Comparison of ENCODE assay signal across 16 cellular contexts in genomic region chr9:134181648-134182034, GRCh38. TPM values are rescaled to one million over a fixed set of nuclear protein-coding genes. Genes with fewer than 3 reads are reported as not detected.
DNase-seq lines count a peak whose midpoint lies in the region; ATAC-seq and TF ChIP-seq lines count a peak whose summit lies in the region.
"Had no signal": no experiment of that assay in that cellular context is flagged by ENCODE, and none has a peak within 500 bp of the region (broad histone marks: within the 10 kb centered on the region; RNA-seq: fewer than 3 reads in every experiment).

No MANE protein-coding gene starts in this region.

- H3K9me3 ChIP-seq in OCI-LY3 (ENCODE audit: insufficient read depth, low read length): no peaks in the 10 kb centered on the region
- H3K9me3 ChIP-seq in right cardiac atrium (ENCODE audit: control insufficient read depth, low read length): no peaks in the 10 kb centered on the region

- peak; percentile 1 for DNase-seq in activated naive CD4-positive, alpha-beta T cell treated with anti-CD3 and anti-CD28 coated beads, Interleukin-2, amount 50 U/mL, for 16 hours
- DNase-seq in activated naive CD4-positive, alpha-beta T cell treated with anti-CD3 and anti-CD28 coated beads for 36 hours: no peak
- DNase-seq in right cardiac atrium (peak in 2 of 3 donors; percentile 31 to 42), HuH-7 (ENCODE audit: low spot score) (no peak)
- no peak for DNase-seq in stimulated activated naive CD8-positive, alpha-beta T cell treated with anti-CD3 and anti-CD28 coated beads, Interleukin-15, amount 100 ng/mL, for 72 hours
- DNase-seq: anterior cingulate cortex; dermis blood vessel endothelial cell; H9; NCI-H1105 treated with DMSO at 0.1 percent for 48 hours; NCI-H2227 treated with DMSO at 0.1 percent for 48 hours; stimulated activated CD4-positive, alpha-beta T cell treated with anti-CD3 and anti-CD28 coated beads, Interleukin-4, amount 100 ng/mL, for 4 hours had no signal

- no peaks in the 10 kb centered on the region for H3K9me3 Mint-ChIP-seq in activated naive CD4-positive, alpha-beta T cell treated with anti-CD3 and anti-CD28 coated beads for 36 hours
- peaks cover 8 to 11% of the 10 kb centered on the region in 2 donors for H3K9me3 Mint-ChIP-seq in stimulated activated naive CD8-positive, alpha-beta T cell treated with anti-CD3 and anti-CD28 coated beads, Interleukin-15, amount 100 ng/mL, for 72 hours

- H3K36me3 ChIP-seq in OCI-LY3 (replicated peaks; ENCODE audit: low read depth, low read length): no peaks in the 10 kb centered on the region

- intact Hi-C loops in activated naive CD4-positive, alpha-beta T cell treated with anti-CD3 and anti-CD28 coated beads for 36 hours (cut with micrococcal nuclease): no loop called here
- intact Hi-C loops in right cardiac atrium (cut with DNase I): no loop called here

- ATAC-seq in right cardiac atrium (no peak), esophagus mucosa (no peak), HG02642 (IDR thresholded peaks at IDR 0.05; ENCODE audit: poor library complexity, unreplicated experiment) (no peak)
- ATAC-seq in stimulated activated naive CD8-positive, alpha-beta T cell treated with anti-CD3 and anti-CD28 coated beads, Interleukin-15, amount 100 ng/mL, for 72 hours: peak; percentile 27

- H3K4me2 ChIP-seq in OCI-LY3 (ENCODE audit: low read length): peak overlapping the region; percentile 12

- H3K4me3 ChIP-seq in OCI-LY3 (ENCODE audit: low read length) (no peak overlapping the region), right cardiac atrium (ENCODE audit: low read length) (no peak overlapping the region)
- H3K4me3 ChIP-seq: SK-N-MC had no signal

- TF ChIP-seq CTCF in OCI-LY3 (IDR thresholded peaks at IDR 0.05; ENCODE audit: low read depth, low read length): no peak

- H4K20me1 ChIP-seq in OCI-LY3 (ENCODE audit: insufficient read depth, low read length): no peaks in the 10 kb centered on the region

- no peak overlapping the region for H2AFZ ChIP-seq in OCI-LY3 (ENCODE audit: low read depth, low read length)

- no peaks in the 10 kb centered on the region for H3K36me3 Mint-ChIP-seq in activated naive CD4-positive, alpha-beta T cell treated with anti-CD3 and anti-CD28 coated beads for 36 hours (ENCODE audit: low read depth)

- H3K4me1 Mint-ChIP-seq in activated naive CD4-positive, alpha-beta T cell treated with anti-CD3 and anti-CD28 coated beads for 36 hours (ENCODE audit: low read depth): peaks cover 11% of the 10 kb centered on the region
- H3K4me1 Mint-ChIP-seq in stimulated activated naive CD8-positive, alpha-beta T cell treated with anti-CD3 and anti-CD28 coated beads, Interleukin-15, amount 100 ng/mL, for 72 hours: peaks cover 47% of the 10 kb centered on the region

- peaks cover 3% of the 10 kb centered on the region for H3K27me3 Mint-ChIP-seq in activated naive CD4-positive, alpha-beta T cell treated with anti-CD3 and anti-CD28 coated beads for 36 hours (ENCODE audit: low read depth)
- H3K27me3 Mint-ChIP-seq in stimulated activated naive CD8-positive, alpha-beta T cell treated with anti-CD3 and anti-CD28 coated beads, Interleukin-15, amount 100 ng/mL, for 72 hours: peaks cover 35% of the 10 kb centered on the region

- peak overlapping the region; percentile 16; the same call in 1 of the 2 replicates for H3K9ac ChIP-seq in OCI-LY3 (ENCODE audit: low read length)

- CTCF ChIA-PET in activated naive CD4-positive, alpha-beta T cell treated with anti-CD3 and anti-CD28 coated beads for 36 hours (lab: Charles Lee): no interaction called here

- 89% methylated on average over 8 of the region's 8 CpGs for WGBS in right cardiac atrium

- H3K4me1 ChIP-seq in OCI-LY3 (ENCODE audit: low read length) (peaks cover 39% of the 10 kb centered on the region), right cardiac atrium (ENCODE audit: control insufficient read depth, insufficient read depth, low read length) (no peaks in the 10 kb centered on the region)

- 0 out of 2 replicates have a peak, but pooled peaks cover 3% of the 10 kb centered on the region for H3K79me2 ChIP-seq in OCI-LY3 (ENCODE audit: low read length)

- no peak overlapping the region for H3K27ac Mint-ChIP-seq in activated naive CD4-positive, alpha-beta T cell treated with anti-CD3 and anti-CD28 coated beads for 36 hours
- peak overlapping the region; percentile 38 to 88 for H3K27ac Mint-ChIP-seq in stimulated activated naive CD8-positive, alpha-beta T cell treated with anti-CD3 and anti-CD28 coated beads, Interleukin-15, amount 100 ng/mL, for 72 hours

- H3K27ac ChIP-seq in OCI-LY3 (ENCODE audit: low read length) (peak overlapping the region; percentile 54), right cardiac atrium (ENCODE audit: low read length) (no peak overlapping the region)
- H3K27ac ChIP-seq: SK-N-MC had no signal

- no peak overlapping the region for H3K4me3 Mint-ChIP-seq in activated naive CD4-positive, alpha-beta T cell treated with anti-CD3 and anti-CD28 coated beads for 36 hours
- H3K4me3 Mint-ChIP-seq in stimulated activated naive CD8-positive, alpha-beta T cell treated with anti-CD3 and anti-CD28 coated beads, Interleukin-15, amount 100 ng/mL, for 72 hours: no peak overlapping the region
- H3K4me3 Mint-ChIP-seq: H9 had no signal

- H3K27me3 ChIP-seq in OCI-LY3 (ENCODE audit: low read depth, low read length) (peaks cover 12% of the 10 kb centered on the region), right cardiac atrium (ENCODE audit: control insufficient read depth, insufficient read depth) (no peaks in the 10 kb centered on the region)

RNA-seq across cellular contexts. Expression of gene RNU6ATAC, which starts 17.3 kb away (rescaled TPM):
- 10 to 100 TPM in 1 of 2 experiments, not detected in 1; 28.1 TPM for total RNA-seq in activated naive CD4-positive, alpha-beta T cell treated with anti-CD3 and anti-CD28 coated beads for 36 hours
- total RNA-seq in right cardiac atrium (100 to 1,000 TPM; 146 to 251 (median 243) TPM), esophagus mucosa (85.2 TPM)
- polyA plus RNA-seq in right cardiac atrium: not detected
- total RNA-seq: dermis blood vessel endothelial cell, lower leg skin had no signal

RNA-seq across cellular contexts. Expression of gene WDR5, which starts 45.8 kb away (rescaled TPM):
- total RNA-seq in activated naive CD4-positive, alpha-beta T cell treated with anti-CD3 and anti-CD28 coated beads for 36 hours: 10 to 100 TPM; 39.4 to 40.4 TPM
- 10 to 100 TPM; 15.4 to 18.3 (median 17.7) TPM for total RNA-seq in right cardiac atrium
- 13.3 TPM for polyA plus RNA-seq in right cardiac atrium
- 26.6 TPM for total RNA-seq in esophagus mucosa

Comparison
In these comparisons a context has a peak if more than half of its experiments do, and no peak if none do; other contexts are left out.
1. DNase-seq: peak in activated naive CD4-positive, alpha-beta T cell treated with anti-CD3 and anti-CD28 coated beads, Interleukin-2, amount 50 U/mL, for 16 hours (single experiment) and right cardiac atrium (2 of 3); none in activated naive CD4-positive, alpha-beta T cell treated with anti-CD3 and anti-CD28 coated beads for 36 hours (single experiment), stimulated activated naive CD8-positive, alpha-beta T cell treated with anti-CD3 and anti-CD28 coated beads, Interleukin-15, amount 100 ng/mL, for 72 hours (0 of 2) and HuH-7 (single experiment).